Comparison of ENCODE assay signal across 27 cellular contexts in the genomic region with DNA sequence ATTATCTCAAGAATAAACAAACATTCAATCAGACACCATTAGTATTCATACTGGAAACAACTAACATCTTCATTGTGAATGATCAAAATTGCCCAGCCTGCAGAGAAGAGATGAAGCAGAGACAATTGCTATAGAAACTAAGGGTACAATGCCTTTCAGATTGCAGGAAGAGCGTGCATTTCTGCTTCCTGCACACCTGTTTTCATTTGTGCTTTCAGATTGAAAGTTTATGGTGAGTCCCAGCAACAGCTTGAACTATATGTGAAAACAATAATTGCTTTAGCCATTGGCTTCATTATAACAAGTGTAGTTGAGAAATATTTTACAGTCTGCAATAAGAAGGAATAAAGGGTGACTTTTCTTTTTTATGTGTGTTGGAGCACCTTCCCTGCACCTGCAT.
"Had no signal": no experiment of that assay in that cellular context is flagged by ENCODE, and none has a peak within 500 bp of the region (broad histone marks: within the 10 kb centered on the region; RNA-seq: fewer than 3 reads in every experiment).

No MANE protein-coding gene starts in this region.

- H3K36me3 ChIP-seq: ascending aorta, breast epithelium, cardiac muscle cell, colonic mucosa had no signal

- H3K4me3 ChIP-seq: ascending aorta, breast epithelium, cardiac muscle cell, colonic mucosa had no signal

- DNase-seq: activated CD4-positive, alpha-beta memory T cell treated with anti-CD3 and anti-CD28 coated beads, Interleukin-2, amount 10 ng/mL, durations not matched to agents 7 days and 5 days; activated CD4-positive, alpha-beta T cell treated with anti-CD3 and anti-CD28 coated beads for 1 hour; activated CD4-positive, alpha-beta T cell treated with anti-CD3 and anti-CD28 coated beads for 4 hours; activated CD4-positive, alpha-beta T cell treated with anti-CD3 and anti-CD28 coated beads, Interleukin-2, amount 10 ng/mL, durations not matched to agents 7 days and 5 days; activated CD4-positive, alpha-beta T cell treated with anti-CD3 and anti-CD28 coated beads, Interleukin-2, amount 50 U/mL, for 4 hours; activated CD4-positive, CD25-positive, alpha-beta regulatory T cell; activated CD8-positive, alpha-beta memory T cell treated with anti-CD3 and anti-CD28 coated beads, Interleukin-2, amount 50 U/mL, for 48 hours; activated gamma-delta T cell; activated naive CD4-positive, alpha-beta T cell; activated naive CD4-positive, alpha-beta T cell treated with anti-CD3 and anti-CD28 coated beads, Interleukin-2, amount 10 ng/mL, durations not matched to agents 7 days and 5 days; activated naive CD8-positive, alpha-beta T cell treated with anti-CD3 and anti-CD28 coated beads, Interleukin-2, amount 10 ng/mL, durations not matched to agents 7 days and 5 days; activated T-cell treated with anti-CD3 and anti-CD28 coated beads for 4 hours; activated T-cell treated with anti-CD3 and anti-CD28 coated beads, Interleukin-2, amount 50 U/mL, for 24 hours; activated T-cell treated with anti-CD3 and anti-CD28 coated beads, Interleukin-2, amount 50 U/mL, for 72 hours; central memory CD4-positive, alpha-beta T cell; cerebellar nuclear complex; colonic mucosa; effector CD8-positive, alpha-beta T cell; foreskin fibroblast; head of caudate nucleus; T-helper 17 cell; T1000 had no signal

- H3K27ac ChIP-seq: ascending aorta, breast epithelium, cardiac muscle cell, colonic mucosa, epithelial cell of prostate had no signal

- H3K4me1 ChIP-seq: ascending aorta, breast epithelium, colonic mucosa had no signal

- H3K9me3 ChIP-seq: ascending aorta, colonic mucosa had no signal

- ATAC-seq: activated naive CD4-positive, alpha-beta T cell treated with anti-CD3 and anti-CD28 coated beads, Interleukin-2, amount 50 U/mL, for 72 hours; activated T-cell treated with anti-CD3 and anti-CD28 coated beads, Interleukin-2, amount 50 U/mL, for 72 hours; T-helper 17 cell had no signal
